Comparison of ENCODE assay signal across 8 cellular contexts in genomic region chr22:41092847-41093371, GRCh38. TPM values are rescaled to one million over a fixed set of nuclear protein-coding genes. Genes with fewer than 3 reads are reported as not detected.
A peak's percentile ranks its signal among the peaks of the same experiment; 100 is the strongest.
DNase-seq lines count a peak whose midpoint lies in the region; ATAC-seq and TF ChIP-seq lines count a peak whose summit lies in the region.

No MANE protein-coding gene starts in this region.

- H3K9me3 ChIP-seq in AG04450 (ENCODE audit: control insufficient read depth, insufficient read depth, low read length) (no peaks in the 10 kb centered on the region; the same call in 1 of the 2 replicates), cardiac muscle cell (ENCODE audit: low read depth) (no peaks in the 10 kb centered on the region), trophoblast cell (ENCODE audit: insufficient read depth, low read depth, low read length) (no peaks in the 10 kb centered on the region)

- H3K23ac ChIP-seq in trophoblast cell (ENCODE audit: low read length): no peak overlapping the region

- peak overlapping the region; percentile 100 for H4K91ac ChIP-seq in trophoblast cell (ENCODE audit: low read depth, low read length)

- H3K4ac ChIP-seq in trophoblast cell (ENCODE audit: low read depth, low read length): peak overlapping the region; percentile 100

- peak overlapping the region; percentile 78 for H3K27ac ChIP-seq in AG04450 (ENCODE audit: low read depth, low read length)
- peak overlapping the region; percentile 100 for H3K27ac ChIP-seq in cardiac muscle cell
- peak overlapping the region; percentile 100 for H3K27ac ChIP-seq in trophoblast cell (ENCODE audit: low read depth, low read length)

- H3K4me3 ChIP-seq in AG04450 (ENCODE audit: low read depth, low read length): peak overlapping the region; percentile 85
- peak overlapping the region; percentile 95 for H3K4me3 ChIP-seq in GM12864 (ENCODE audit: low read depth, low read length)
- peak overlapping the region; percentile 98 for H3K4me3 ChIP-seq in cardiac muscle cell
- peak overlapping the region; percentile 95 for H3K4me3 ChIP-seq in trophoblast cell (ENCODE audit: low read depth, low read length)

- H3K36me3 ChIP-seq in cardiac muscle cell: peaks cover 4% of the 10 kb centered on the region
- peaks cover 0 to 3% of the 10 kb centered on the region in 2 experiments for H3K36me3 ChIP-seq in trophoblast cell (ENCODE audit: control insufficient read depth in 1 of 2, insufficient read depth in 2 of 2, low read length in 2 of 2)

- DNase-seq in AG04450 (ENCODE audit: low read depth, low spot score) (no peak), GM12864 (ENCODE audit: low read depth) (no peak), NCI-H2227 treated with DMSO at 0.1 percent for 48 hours (lab: John Stamatoyannopoulos, UW) (peak; percentile 12), cardiac muscle cell (ENCODE audit: low read depth in 1 of 2, low spot score in 1 of 2) (peak; percentile 43 to 57), trophoblast cell (peak; percentile 33 to 72)

- H2AK5ac ChIP-seq in trophoblast cell (ENCODE audit: low read length): no peak overlapping the region

- H3K4me1 Mint-ChIP-seq in activated naive CD8-positive, alpha-beta T cell (ENCODE audit: low read depth): peaks cover 42% of the 10 kb centered on the region

- H3K27me3 ChIP-seq in AG04450 (ENCODE audit: control insufficient read depth, insufficient read depth, low read length): no peaks in the 10 kb centered on the region
- no peaks in the 10 kb centered on the region for H3K27me3 ChIP-seq in cardiac muscle cell
- H3K27me3 ChIP-seq in trophoblast cell (ENCODE audit: insufficient read depth, low read length): no peaks in the 10 kb centered on the region

- peaks cover 24% of the 10 kb centered on the region for H3K79me2 ChIP-seq in trophoblast cell (ENCODE audit: control insufficient read depth, insufficient read depth, low read length, poor library complexity)

- H3K18ac ChIP-seq in trophoblast cell (ENCODE audit: low read length): peak overlapping the region; percentile 100

- H2AFZ ChIP-seq in trophoblast cell (ENCODE audit: insufficient read depth, low read length, poor library complexity): no peak overlapping the region

- POLR2A ChIA-PET in AG04450 (lab: Yijun Ruan, JAX): interaction anchor here (0.7 to 3.9 kb wide), 5 partner anchors 40 to 142 kb away, joined by 3 to 32 read pairs (median 3); partner anchors contain the start of gene RBX1

- peak overlapping the region; percentile 77 for H3K4me2 ChIP-seq in trophoblast cell (ENCODE audit: low read length)

- no peak for ATAC-seq in HG02840 (IDR thresholded peaks at IDR 0.05; ENCODE audit: low FRiP score, unreplicated experiment)
- ATAC-seq in GM19023 (IDR thresholded peaks at IDR 0.05; ENCODE audit: unreplicated experiment): no peak

- peak overlapping the region; percentile 97 for H3K9ac ChIP-seq in trophoblast cell (ENCODE audit: low read length)

- CTCF ChIA-PET in AG04450 (lab: Charles Lee): interaction anchor here (0.5 to 3.3 kb wide), 3 partner anchors 12 to 180 kb away, joined by 3 to 25 read pairs (median 9); no protein-coding TSS in a partner anchor

- H3K4me3 Mint-ChIP-seq in activated naive CD8-positive, alpha-beta T cell: peak overlapping the region; percentile 99

- peak overlapping the region; percentile 100 for H3K14ac ChIP-seq in trophoblast cell (ENCODE audit: low read length)

- TF ChIP-seq CTCF in AG04450 (IDR thresholded peaks at IDR 0.05; ENCODE audit: low read depth, low read length): no peak
- TF ChIP-seq CTCF in GM12864 (IDR thresholded peaks at IDR 0.05; ENCODE audit: low read depth, low read length, missing control alignments): no peak
- TF ChIP-seq CTCF in cardiac muscle cell (IDR thresholded peaks at IDR 0.05; ENCODE audit: low read depth, low read length): no peak

- peaks cover 15% of the 10 kb centered on the region for H3K79me1 ChIP-seq in trophoblast cell (ENCODE audit: low read length)

- H3K4me1 ChIP-seq in cardiac muscle cell (ENCODE audit: low read depth): peaks cover 20% of the 10 kb centered on the region
- H3K4me1 ChIP-seq in trophoblast cell (ENCODE audit: control insufficient read depth in 1 of 2, insufficient read depth in 2 of 2, low read length in 2 of 2): peaks cover 0 to 4% of the 10 kb centered on the region in 2 experiments

- H4K8ac ChIP-seq in trophoblast cell (ENCODE audit: low read depth, low read length): no peak overlapping the region

- peaks cover 3% of the 10 kb centered on the region for H3K36me3 Mint-ChIP-seq in activated naive CD8-positive, alpha-beta T cell

- WGBS in trophoblast cell (ENCODE audit: extremely low coverage, insufficient coverage, insufficient read length): no CpG with 5 or more reads among the region's 31 CpGs

- H2BK5ac ChIP-seq in trophoblast cell (ENCODE audit: low read depth, low read length, poor library complexity): peak overlapping the region; percentile 100

- peak overlapping the region; percentile 92 for H3K27ac Mint-ChIP-seq in activated naive CD8-positive, alpha-beta T cell

- no peaks in the 10 kb centered on the region for H3K9me3 Mint-ChIP-seq in activated naive CD8-positive, alpha-beta T cell (ENCODE audit: low read depth)

- no peak overlapping the region for H2BK12ac ChIP-seq in trophoblast cell (ENCODE audit: low read length)

- no peaks in the 10 kb centered on the region for H3K27me3 Mint-ChIP-seq in activated naive CD8-positive, alpha-beta T cell

- peak overlapping the region; percentile 100 for H2BK120ac ChIP-seq in trophoblast cell (ENCODE audit: insufficient read depth, low read length, poor library complexity)

- no peak overlapping the region for H4K12ac ChIP-seq in trophoblast cell (ENCODE audit: low read depth, low read length)

RNA-seq across cellular contexts. Expression of gene EP300, which starts 0.5 kb away (rescaled TPM):
- polyA plus RNA-seq in AG04450 (2011; rRNA removed) (19.6 and 28.4 TPM in 2 replicates), cardiac muscle cell (28.5 and 36.6 TPM in 2 replicates)
- 57.8 and 74.4 TPM in 2 replicates for polyA minus RNA-seq in AG04450 (2011; rRNA and poly(A)+ RNA removed)
- total RNA-seq in cardiac muscle cell: 47.0 and 60.1 TPM in 2 replicates
- 48.1 and 49.7 TPM in 2 replicates for polyA plus RNA-seq in trophoblast cell (2013)

Comparison
In these comparisons a context has a peak if more than half of its experiments do, and no peak if none do; other contexts are left out.
1. DNase-seq: peak in NCI-H2227 treated with DMSO at 0.1 percent for 48 hours (single experiment), cardiac muscle cell (2 of 2) and trophoblast cell (2 of 2); none in AG04450 (single experiment) and GM12864 (single experiment).
2. Peak in every context shown above with its lines, with median percentiles within 50 percentile points of each other: H3K27ac ChIP-seq and H3K4me3 ChIP-seq.